Comparison of ENCODE assay signal across 7 cellular contexts in the genomic region with DNA sequence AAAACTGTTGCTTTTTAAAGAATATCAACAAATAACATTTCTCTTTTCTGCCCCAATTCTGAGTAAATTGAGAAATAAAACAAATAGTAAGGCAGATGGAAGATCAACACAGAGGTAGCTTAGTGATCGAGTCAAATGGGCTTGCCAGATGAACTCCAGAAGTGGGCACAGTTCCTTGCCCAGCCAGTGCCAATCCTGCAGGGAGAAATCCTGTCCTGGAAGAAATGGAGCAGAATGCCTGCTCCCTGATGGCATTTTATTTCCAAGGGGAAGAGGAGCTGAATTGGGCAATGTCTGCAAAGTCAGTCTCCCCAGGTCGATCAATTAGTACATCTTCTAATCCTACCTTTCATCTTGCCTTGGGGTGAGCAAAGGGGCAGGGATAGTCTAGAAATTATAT.
"Had no signal": no experiment of that assay in that cellular context is flagged by ENCODE, and none has a peak within 500 bp of the region (broad histone marks: within the 10 kb centered on the region; RNA-seq: fewer than 3 reads in every experiment).

No MANE protein-coding gene starts in this region.

- DNase-seq: activated CD8-positive, alpha-beta memory T cell treated with anti-CD3 and anti-CD28 coated beads for 24 hours; activated gamma-delta T cell; activated T-cell treated with anti-CD3 and anti-CD28 coated beads, Interleukin-2, amount 50 U/mL, for 4 hours; NCI-H2029 had no signal

- H3K27ac ChIP-seq: KMS-11, VCaP had no signal

- H3K9me3 ChIP-seq: SK-N-SH had no signal
